ENCODE assay signal across 10 cellular contexts in genomic region chr1:218376722-218377121, GRCh38. TPM values are rescaled to one million over a fixed set of nuclear protein-coding genes. Genes with fewer than 3 reads are reported as not detected.
DNase-seq lines count a peak whose midpoint lies in the region; ATAC-seq, FAIRE-seq and TF ChIP-seq lines count a peak whose summit lies in the region.
"Had no signal": no experiment of that assay in that cellular context is flagged by ENCODE, and none has a peak within 500 bp of the region (broad histone marks: within the 10 kb centered on the region; RNA-seq: fewer than 3 reads in every experiment).

No MANE protein-coding gene starts in this region.

- peaks cover 86% of the 10 kb centered on the region for H3K79me2 ChIP-seq in astrocyte (ENCODE audit: insufficient read depth, low read length)

- H3K9ac ChIP-seq in astrocyte (ENCODE audit: low read length) = peak overlapping the region; percentile 77

- no peak for FAIRE-seq in astrocyte (lab: Jason Lieb, UNC)
- FAIRE-seq in frontal cortex (lab: Jason Lieb, UNC) = no peak

- intact Hi-C loops in heart right ventricle (cut with DNase I) = no loop called here
- intact Hi-C loops in thyroid gland (cut with DNase I) = no loop called here
- intact Hi-C loops in esophagus squamous epithelium (cut with DNase I) = no loop called here

- H3K9me3 ChIP-seq in cardiac muscle cell (ENCODE audit: low read depth) = no peaks in the 10 kb centered on the region
- no peaks in the 10 kb centered on the region for H3K9me3 ChIP-seq in heart right ventricle
- H3K9me3 ChIP-seq in astrocyte (ENCODE audit: insufficient read depth, low read depth, low read length) = no peaks in the 10 kb centered on the region
- no peaks in the 10 kb centered on the region for H3K9me3 ChIP-seq in thyroid gland
- H3K9me3 ChIP-seq in esophagus squamous epithelium = no peaks in the 10 kb centered on the region

- H3K27ac Mint-ChIP-seq in astrocyte (ENCODE audit: unreplicated experiment) (peak overlapping the region; percentile 98), glutamatergic neuron (ENCODE audit: unreplicated experiment) (no peak overlapping the region)

- H3K4me1 ChIP-seq in cardiac muscle cell (ENCODE audit: low read depth) (peaks cover 77% of the 10 kb centered on the region), heart right ventricle (peaks cover 4 to 76% (median 46%) of the 10 kb centered on the region in 9 donors), astrocyte (ENCODE audit: insufficient read depth, low read length) (peaks cover 67% of the 10 kb centered on the region), thyroid gland (peaks cover 20 to 63% of the 10 kb centered on the region in 2 donors), esophagus squamous epithelium (peaks cover 0 to 33% (median 17%) of the 10 kb centered on the region in 3 donors)

- peaks cover 27% of the 10 kb centered on the region for H4K20me1 ChIP-seq in astrocyte (ENCODE audit: insufficient read depth, low read length)

- TF ChIP-seq CTCF in cardiac muscle cell (IDR thresholded peaks at IDR 0.05; ENCODE audit: low read depth, low read length) (no peak), heart right ventricle (IDR thresholded peaks at IDR 0.05) (no peak), astrocyte (IDR thresholded peaks at IDR 0.05; ENCODE audit: insufficient read depth, low read depth, low read length) (no peak), thyroid gland (IDR thresholded peaks at IDR 0.05) (no peak), glutamatergic neuron (IDR thresholded peaks at IDR 0.05; ENCODE audit: partially characterized antibody, unreplicated experiment) (no peak), esophagus squamous epithelium (IDR thresholded peaks at IDR 0.05) (no peak)

- H2AFZ ChIP-seq in astrocyte (ENCODE audit: low read depth, low read length) = no peak overlapping the region

- no peaks in the 10 kb centered on the region for H3K9me3 Mint-ChIP-seq in astrocyte (ENCODE audit: unreplicated experiment)
- H3K9me3 Mint-ChIP-seq in glutamatergic neuron (ENCODE audit: unreplicated experiment) = peaks cover 5% of the 10 kb centered on the region

- H3K4me1 Mint-ChIP-seq in astrocyte (ENCODE audit: low read depth, unreplicated experiment) (peaks cover 86% of the 10 kb centered on the region), glutamatergic neuron (ENCODE audit: low read depth, unreplicated experiment) (peaks cover 23% of the 10 kb centered on the region)

- H3K36me3 ChIP-seq in cardiac muscle cell (peaks cover 16% of the 10 kb centered on the region), heart right ventricle (no peaks in the 10 kb centered on the region), astrocyte (ENCODE audit: insufficient read depth, low read length) (peaks cover 5% of the 10 kb centered on the region), thyroid gland (no peaks in the 10 kb centered on the region), esophagus squamous epithelium (no peaks in the 10 kb centered on the region)

- WGBS in heart right ventricle, 2 donors = 84 to 92% methylated on average over 2 of the region's 2 CpGs
- 19 to 34% methylated on average over 2 of the region's 2 CpGs for WGBS in thyroid gland, 2 donors
- WGBS in esophagus squamous epithelium, 2 donors = 47 to 51% methylated on average over 2 of the region's 2 CpGs

- no peak for TF ChIP-seq POLR2A in thyroid gland (IDR thresholded peaks at IDR 0.05)
- no peak for TF ChIP-seq POLR2A in esophagus squamous epithelium (IDR thresholded peaks at IDR 0.05)

- no peak for ATAC-seq in heart right ventricle
- ATAC-seq in HG03095 (IDR thresholded peaks at IDR 0.05; ENCODE audit: unreplicated experiment) = peak; percentile 19
- ATAC-seq: sciatic nerve had no signal

- H3K4me3 ChIP-seq in cardiac muscle cell (no peak overlapping the region), heart right ventricle (no peak overlapping the region), astrocyte (ENCODE audit: insufficient read depth, low read depth, low read length) (peak overlapping the region; percentile 32), thyroid gland (replicated peaks in 1 of 3) (no peak overlapping the region), esophagus squamous epithelium (no peak overlapping the region)
- H3K4me3 ChIP-seq: lung had no signal

- H3K4me3 Mint-ChIP-seq in astrocyte (ENCODE audit: unreplicated experiment) (peak overlapping the region; percentile 34), glutamatergic neuron (ENCODE audit: unreplicated experiment) (no peak overlapping the region)

- H3K4me2 ChIP-seq in astrocyte (ENCODE audit: low read length) = peak overlapping the region; percentile 77

- no peak for DNase-seq in cardiac muscle cell (ENCODE audit: low read depth in 1 of 2, low spot score in 1 of 2)
- no peak for DNase-seq in heart right ventricle
- no peak for DNase-seq in astrocyte (ENCODE audit: low read depth)
- DNase-seq in thyroid gland = peak; percentile 57 to 69
- DNase-seq in glutamatergic neuron = no peak
- no peak for DNase-seq in esophagus squamous epithelium (lab: John Stamatoyannopoulos, UW)
- DNase-seq in frontal cortex (ENCODE audit: low spot score in 2 of 2) = no peak

- H3K36me3 Mint-ChIP-seq in astrocyte (ENCODE audit: low read depth, unreplicated experiment) (peaks cover 7% of the 10 kb centered on the region), glutamatergic neuron (ENCODE audit: unreplicated experiment) (no peaks in the 10 kb centered on the region)

- H3K27me3 ChIP-seq in cardiac muscle cell = no peaks in the 10 kb centered on the region
- H3K27me3 ChIP-seq in heart right ventricle = peaks cover 0 to 29% (median 0%) of the 10 kb centered on the region in 7 donors
- H3K27me3 ChIP-seq in astrocyte (ENCODE audit: insufficient read depth, low read length) = no peaks in the 10 kb centered on the region
- no peaks in the 10 kb centered on the region for H3K27me3 ChIP-seq in thyroid gland
- no peaks in the 10 kb centered on the region for H3K27me3 ChIP-seq in esophagus squamous epithelium

- H3K27ac ChIP-seq in cardiac muscle cell (peak overlapping the region; percentile 51), heart right ventricle (peak overlapping the region in 2 of 10 donors; percentile 26 to 75), astrocyte (ENCODE audit: low read depth, low read length) (peak overlapping the region; percentile 87), thyroid gland (peak overlapping the region in 2 of 3 donors; percentile 13 to 54), esophagus squamous epithelium (no peak overlapping the region)

- H3K27me3 Mint-ChIP-seq in astrocyte (ENCODE audit: low read depth, unreplicated experiment) = no peaks in the 10 kb centered on the region
- no peaks in the 10 kb centered on the region for H3K27me3 Mint-ChIP-seq in glutamatergic neuron (ENCODE audit: unreplicated experiment)

RNA-seq across cellular contexts. Expression of gene TGFB2, which starts 31.6 kb away (rescaled TPM):
- 107 and 171 TPM in 2 replicates for total RNA-seq in cardiac muscle cell
- 132 and 210 TPM in 2 replicates for polyA plus RNA-seq in cardiac muscle cell
- total RNA-seq in heart right ventricle = 10 to 100 TPM in 5 of 10 donors, 1 to 10 TPM in 5; 1.3 to 63.3 (median 9.0) TPM
- polyA plus RNA-seq in heart right ventricle = 1 to 10 TPM in 1 of 2 donors, under 1 TPM in 1; 0.51 to 1.7 TPM
- total RNA-seq in astrocyte = 308 and 330 TPM in 2 replicates
- total RNA-seq in thyroid gland = 10 to 100 TPM in 1 of 4 donors, 1 to 10 TPM in 3; 2.2 to 16.7 (median 8.0) TPM
- total RNA-seq in glutamatergic neuron (ENCODE audit: unreplicated experiment) = 2.0 TPM
- 1 to 10 TPM in 1 of 4 donors, under 1 TPM in 3; 0.40 to 1.9 (median 0.57) TPM for total RNA-seq in esophagus squamous epithelium
- 19.6 TPM for total RNA-seq in frontal cortex

Comparison
In these comparisons a context has a peak if more than half of its experiments do, and no peak if none do; other contexts are left out.
1. DNase-seq: peak in thyroid gland (2 of 2); none in cardiac muscle cell (0 of 2), heart right ventricle (0 of 2), astrocyte (single experiment), glutamatergic neuron (single experiment), esophagus squamous epithelium (single experiment) and frontal cortex (0 of 2).
2. H3K27ac ChIP-seq: peak in cardiac muscle cell (single experiment), astrocyte (single experiment) and thyroid gland (2 of 3); none in esophagus squamous epithelium (0 of 4).